29 cellular contexts compared by ENCODE assay signal in the genomic region with DNA sequence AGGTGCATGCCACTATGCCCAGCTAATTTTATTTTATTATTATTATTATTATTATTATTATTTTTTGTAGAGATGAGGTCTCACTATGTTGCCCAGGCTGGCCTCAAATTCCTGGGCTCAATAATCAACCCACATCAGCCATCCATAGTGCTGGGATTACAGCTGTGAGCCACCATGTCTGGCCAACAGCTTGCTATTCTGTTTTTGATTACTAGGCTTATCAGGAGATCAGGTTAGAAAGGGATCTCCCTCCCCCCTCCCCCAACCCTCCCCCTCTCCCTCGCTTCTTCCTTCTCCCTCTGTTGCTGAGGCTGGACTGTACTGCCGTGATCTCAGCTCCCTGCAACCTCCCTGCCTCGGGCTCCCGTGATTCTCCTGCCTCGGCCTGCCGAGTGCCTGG. TPM values are rescaled to one million over a fixed set of nuclear protein-coding genes. Genes with fewer than 3 reads are reported as not detected.
DNase-seq lines count a peak whose midpoint lies in the region; ATAC-seq and TF ChIP-seq lines count a peak whose summit lies in the region.
"Had no signal": no experiment of that assay in that cellular context is flagged by ENCODE, and none has a peak within 500 bp of the region (broad histone marks: within the 10 kb centered on the region; RNA-seq: fewer than 3 reads in every experiment).

No MANE protein-coding gene starts in this region.

- no peaks in the 10 kb centered on the region for H3K36me3 Mint-ChIP-seq in chondrocyte (ENCODE audit: low read depth)

- no peaks in the 10 kb centered on the region for H3K9me3 ChIP-seq in RWPE2 (ENCODE audit: severe bottlenecking)
- H3K9me3 ChIP-seq: Caco-2 had no signal

- DNase-seq in NCI-H82 (lab: John Stamatoyannopoulos, UW) (peak; percentile 70), NCI-H82 treated with DMSO at 0.1 percent for 48 hours (lab: John Stamatoyannopoulos, UW; ENCODE audit: unreplicated experiment) (no peak), RWPE2 (ENCODE audit: low spot score) (peak; percentile 30), left lobe of liver (ENCODE audit: low spot score) (peak; percentile 21), chondrocyte (ENCODE audit: low spot score) (no peak)
- peak; percentile 5 for DNase-seq in stimulated activated CD8-positive, alpha-beta memory T cell treated with anti-CD3 and anti-CD28 coated beads, Interleukin-4, amount 100 ng/mL, for 48 hours
- no peak for DNase-seq in activated naive CD4-positive, alpha-beta T cell (lab: John Stamatoyannopoulos, UW)
- DNase-seq: DMS 273 treated with DMSO at 0.1 percent for 48 hours, DMS79, EL, GDM1, H9, Karpas-422, NCI-H1092 treated with DMSO at 0.1 percent for 48 hours, NCI-H1436 treated with DMSO at 0.1 percent for 48 hours, NCI-H187 treated with DMSO at 0.1 percent for 48 hours, NCI-H2171 treated with DMSO at 0.1 percent for 48 hours, NCI-H345, NCI-H510A treated with DMSO at 0.1 percent for 48 hours, PC-9, SHP77 treated with DMSO at 0.1 percent for 48 hours had no signal

- no peak overlapping the region for H3K27ac ChIP-seq in RWPE2 (ENCODE audit: poor library complexity, severe bottlenecking)
- H3K27ac ChIP-seq: 22Rv1, C4-2B, PC-9 had no signal

- no peak overlapping the region for H3K27ac Mint-ChIP-seq in chondrocyte (ENCODE audit: unreplicated experiment)
- H3K27ac Mint-ChIP-seq: B cell; CD8-positive, alpha-beta T cell; GM23338; H9 had no signal

- H3K4me1 Mint-ChIP-seq in chondrocyte (ENCODE audit: low read depth) = no peaks in the 10 kb centered on the region
- H3K4me1 Mint-ChIP-seq: GM23338, H9 had no signal

- H3K27me3 ChIP-seq in RWPE2 (ENCODE audit: insufficient read depth, poor library complexity, severe bottlenecking) = no peaks in the 10 kb centered on the region

- H3K27me3 Mint-ChIP-seq in chondrocyte (ENCODE audit: low read depth) = no peaks in the 10 kb centered on the region
- H3K27me3 Mint-ChIP-seq: B cell had no signal

- H3K4me3 Mint-ChIP-seq in chondrocyte (ENCODE audit: unreplicated experiment) = no peak overlapping the region
- H3K4me3 Mint-ChIP-seq: B cell; CD8-positive, alpha-beta T cell; GM23338; H9 had no signal

- H3K4me3 ChIP-seq in RWPE2 (ENCODE audit: severe bottlenecking) = no peak overlapping the region
- H3K4me3 ChIP-seq: GM12878, GM23338, PC-9 had no signal

- TF ChIP-seq CTCF in RWPE2 (IDR thresholded peaks at IDR 0.05; ENCODE audit: poor library complexity, severe bottlenecking) (no peak), chondrocyte (IDR thresholded peaks at IDR 0.05) (no peak)

- H3K4me1 ChIP-seq in RWPE2 (ENCODE audit: insufficient read depth, poor library complexity, severe bottlenecking) = no peaks in the 10 kb centered on the region
- H3K4me1 ChIP-seq: Caco-2 had no signal

- ATAC-seq in RWPE2 (ENCODE audit: low read depth) (no peak), left lobe of liver (no peak)
- ATAC-seq: CD8-positive, alpha-beta T cell; GM12878; GM23338; HepG2 had no signal

- no peaks in the 10 kb centered on the region for H3K9me3 Mint-ChIP-seq in chondrocyte (ENCODE audit: low read depth)
- H3K9me3 Mint-ChIP-seq: CD8-positive, alpha-beta T cell had no signal

- H3K36me3 ChIP-seq in RWPE2 (ENCODE audit: low read depth) = peaks cover 28% of the 10 kb centered on the region

RNA-seq across cellular contexts. Expression of gene CLN6, which starts 8.6 kb away (rescaled TPM):
- 12.2 TPM for total RNA-seq in left lobe of liver
- 18.0 to 20.8 TPM (median 19.2 TPM) in 3 replicates for total RNA-seq in chondrocyte

RNA-seq across cellular contexts. Expression of gene CALML4, which starts 15.8 kb away (rescaled TPM):
- total RNA-seq in left lobe of liver (6.8 TPM), chondrocyte (0.65 to 0.97 TPM (median 0.90 TPM) in 3 replicates)

RNA-seq across cellular contexts. Expression of gene FEM1B, which starts 56.6 kb away (rescaled TPM):
- total RNA-seq in left lobe of liver = 21.5 TPM
- total RNA-seq in chondrocyte = 46.0 to 52.7 TPM (median 49.1 TPM) in 3 replicates

Comparison
In these comparisons a context has a peak if more than half of its experiments do, and no peak if none do; other contexts are left out.
1. DNase-seq: peak in NCI-H82 (single experiment), RWPE2 (single experiment), left lobe of liver (single experiment) and stimulated activated CD8-positive, alpha-beta memory T cell treated with anti-CD3 and anti-CD28 coated beads, Interleukin-4, amount 100 ng/mL, for 48 hours (single experiment); none in NCI-H82 treated with DMSO at 0.1 percent for 48 hours (single experiment), activated naive CD4-positive, alpha-beta T cell (0 of 4) and chondrocyte (single experiment).